Comparison of ENCODE assay signal across 19 cellular contexts in the genomic region with DNA sequence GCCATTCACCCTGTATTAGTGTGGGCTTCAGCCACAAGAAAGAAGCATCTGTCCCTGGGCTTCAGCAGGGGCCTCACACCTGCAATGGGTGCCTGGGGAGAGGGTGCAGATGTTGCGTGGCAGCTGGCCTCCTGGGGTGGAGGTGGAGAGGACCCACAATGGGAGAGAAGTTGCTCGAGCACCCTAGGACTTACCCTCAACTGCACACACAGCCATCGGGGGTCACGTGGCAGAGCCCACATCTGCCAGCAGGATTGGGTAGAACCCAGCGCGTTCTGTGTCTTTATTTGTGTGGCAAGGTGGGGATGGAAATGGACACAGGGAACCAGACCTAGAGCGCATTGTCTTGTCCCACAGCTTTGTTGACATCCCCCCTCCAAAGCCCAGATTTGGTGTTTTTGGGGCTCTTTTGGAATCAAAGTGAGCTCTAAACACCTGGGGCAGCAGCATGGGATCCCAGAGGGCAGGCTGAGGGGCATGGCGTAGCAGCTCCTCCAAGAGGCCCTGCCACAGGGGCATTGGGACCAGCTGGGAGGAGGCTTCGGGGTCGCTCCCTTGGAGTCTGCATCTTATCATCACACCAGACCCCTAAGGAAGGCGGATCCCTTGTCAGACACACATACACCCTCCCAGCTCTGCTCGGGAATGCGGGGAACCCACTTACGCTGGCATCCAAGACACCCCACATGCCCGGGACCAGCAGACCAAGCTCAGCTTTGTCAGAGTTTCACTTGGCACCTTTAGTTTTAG.
"Had no signal": no experiment of that assay in that cellular context is flagged by ENCODE, and none has a peak within 500 bp of the region (broad histone marks: within the 10 kb centered on the region; RNA-seq: fewer than 3 reads in every experiment).

No MANE protein-coding gene starts in this region.

- DNase-seq: activated CD4-positive, alpha-beta memory T cell treated with anti-CD3 and anti-CD28 coated beads, Interleukin-2, amount 10 ng/mL, durations not matched to agents 7 days and 5 days; activated CD4-positive, alpha-beta T cell treated with anti-CD3 and anti-CD28 coated beads for 4 hours; activated naive CD4-positive, alpha-beta T cell treated with Interleukin-2 at 50 U/mL for 16 hours; activated naive CD8-positive, alpha-beta T cell treated with anti-CD3 and anti-CD28 coated beads, Interleukin-2, amount 10 ng/mL, durations not matched to agents 7 days and 5 days; activated T-cell treated with anti-CD3 and anti-CD28 coated beads, Interleukin-2, amount 50 U/mL, for 24 hours; central memory CD4-positive, alpha-beta T cell; erythroblast; heart left ventricle; left ventricle myocardium inferior; ovary; right lobe of liver; spleen; stimulated activated CD4-positive, alpha-beta T cell treated with anti-CD3 and anti-CD28 coated beads, Interleukin-4, amount 100 ng/mL, for 4 hours; stimulated activated naive CD4-positive, alpha-beta T cell; T-helper 2 cell had no signal

- H3K9me3 ChIP-seq: body of pancreas, heart left ventricle, left ventricle myocardium inferior, ovary, right lobe of liver, spleen had no signal

- ATAC-seq: body of pancreas, heart left ventricle, right lobe of liver had no signal

- H3K27me3 ChIP-seq: heart left ventricle, ovary, right lobe of liver had no signal

- H3K27ac Mint-ChIP-seq: activated CD4-positive, alpha-beta memory T cell treated with anti-CD3 and anti-CD28 coated beads, Interleukin-2, amount 10 ng/mL, durations not matched to agents 7 days and 5 days; activated naive CD8-positive, alpha-beta T cell treated with anti-CD3 and anti-CD28 coated beads, Interleukin-2, amount 10 ng/mL, durations not matched to agents 7 days and 5 days; activated T-helper 2 cell treated with anti-CD3 and anti-CD28 coated beads, Interferon-gamma antibody, Interleukin-2, Interleukin-4, amounts not matched to agents 10 μg/mL and 5 μg/mL and 100 μg/mL, durations not matched to agents 14 hours and 24 hours and 36 hours; memory B cell had no signal

- H3K27ac ChIP-seq: body of pancreas, heart left ventricle, left ventricle myocardium inferior, ovary, right lobe of liver, spleen had no signal

- H3K27me3 Mint-ChIP-seq: activated CD4-positive, alpha-beta memory T cell treated with anti-CD3 and anti-CD28 coated beads, Interleukin-2, amount 10 ng/mL, durations not matched to agents 7 days and 5 days; activated naive CD8-positive, alpha-beta T cell treated with anti-CD3 and anti-CD28 coated beads, Interleukin-2, amount 10 ng/mL, durations not matched to agents 7 days and 5 days; activated T-cell treated with anti-CD3 and anti-CD28 coated beads, Interleukin-2, amount 50 U/mL, for 24 hours; memory B cell had no signal

- H3K36me3 ChIP-seq: ovary, right lobe of liver had no signal

- H3K9me3 Mint-ChIP-seq: activated naive CD8-positive, alpha-beta T cell treated with anti-CD3 and anti-CD28 coated beads, Interleukin-2, amount 10 ng/mL, durations not matched to agents 7 days and 5 days; activated T-cell treated with anti-CD3 and anti-CD28 coated beads, Interleukin-2, amount 50 U/mL, for 24 hours; activated T-helper 2 cell treated with anti-CD3 and anti-CD28 coated beads, Interferon-gamma antibody, Interleukin-2, Interleukin-4, amounts not matched to agents 10 μg/mL and 5 μg/mL and 100 μg/mL, durations not matched to agents 14 hours and 24 hours and 36 hours; memory B cell; neural crest cell had no signal

- H3K4me3 ChIP-seq: body of pancreas, heart left ventricle, left ventricle myocardium inferior, ovary, right lobe of liver, spleen had no signal

- H3K4me3 Mint-ChIP-seq: activated CD4-positive, alpha-beta memory T cell treated with anti-CD3 and anti-CD28 coated beads, Interleukin-2, amount 10 ng/mL, durations not matched to agents 7 days and 5 days; activated naive CD8-positive, alpha-beta T cell treated with anti-CD3 and anti-CD28 coated beads, Interleukin-2, amount 10 ng/mL, durations not matched to agents 7 days and 5 days; activated T-cell treated with anti-CD3 and anti-CD28 coated beads, Interleukin-2, amount 50 U/mL, for 24 hours; memory B cell had no signal
